Comparison of ENCODE assay signal across 18 cellular contexts in the genomic region with DNA sequence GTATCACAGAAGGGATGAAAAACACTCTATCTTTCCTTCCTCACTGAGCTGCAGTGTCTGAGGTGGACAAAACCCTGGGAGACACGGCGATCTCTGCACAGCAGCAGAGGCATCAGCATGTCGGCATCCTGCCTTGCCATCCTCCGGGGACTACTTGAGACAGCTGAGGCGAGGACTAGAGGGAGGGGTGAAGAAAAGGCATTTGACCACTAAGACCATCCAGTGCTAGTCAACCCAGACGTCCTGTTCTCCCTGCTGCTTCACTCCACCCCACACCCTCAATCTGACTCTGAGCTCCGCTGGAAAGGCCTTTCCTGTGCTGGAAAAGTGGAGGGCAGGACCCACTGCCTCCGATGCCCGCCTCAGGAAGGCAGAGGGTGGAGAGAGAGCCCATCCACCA.
A peak's percentile ranks its signal among the peaks of the same experiment; 100 is the strongest.
DNase-seq lines count a peak whose midpoint lies in the region; ATAC-seq, FAIRE-seq and TF ChIP-seq lines count a peak whose summit lies in the region.
"Had no signal": no experiment of that assay in that cellular context is flagged by ENCODE, and none has a peak within 500 bp of the region (broad histone marks: within the 10 kb centered on the region; RNA-seq: fewer than 3 reads in every experiment).

No MANE protein-coding gene starts in this region.

- H3K4me1 ChIP-seq in CD8-positive, alpha-beta T cell (ENCODE audit: insufficient read depth, low read length): peaks cover 1% of the 10 kb centered on the region
- H3K4me1 ChIP-seq in SJCRH30 (peaks cover 15% of the 10 kb centered on the region), left ventricle myocardium inferior (peaks cover 62% of the 10 kb centered on the region), gastrocnemius medialis (peaks cover 31 to 34% of the 10 kb centered on the region in 2 donors), pancreas (peaks cover 0 to 7% (median 3%) of the 10 kb centered on the region in 3 donors)

- no peak for TF ChIP-seq POLR2A in gastrocnemius medialis (IDR thresholded peaks at IDR 0.05)

- peak overlapping the region; percentile 52 for H3K27ac Mint-ChIP-seq in CD8-positive, alpha-beta T cell
- H3K27ac Mint-ChIP-seq: T-helper 2 cell treated with Interferon-gamma antibody and Interleukin-4, amounts not matched to agents 5 μg/mL and 100 μg/mL, for 36 hours had no signal

- peaks cover 36% of the 10 kb centered on the region for H3K36me3 Mint-ChIP-seq in CD8-positive, alpha-beta T cell

- POLR2A ChIA-PET in CD8-positive, alpha-beta T cell (lab: Charles Lee): no interaction called here

- no peak for DNase-seq in CD8-positive, alpha-beta T cell
- DNase-seq in SJCRH30: peak; percentile 31 to 32
- no peak for DNase-seq in left ventricle myocardium inferior
- DNase-seq in gastrocnemius medialis: no peak
- no peak for DNase-seq in NCI-H2196 (lab: John Stamatoyannopoulos, UW; ENCODE audit: unreplicated experiment)
- DNase-seq in pancreas: no peak
- DNase-seq in MG63: no peak
- no peak for DNase-seq in Kasumi-1 (lab: John Stamatoyannopoulos, UW)
- DNase-seq: activated CD4-positive, alpha-beta T cell treated with anti-CD3 and anti-CD28 coated beads for 4 hours; NCI-H2029; NCI-H69; nucleus accumbens; RPMI8226; spleen had no signal

- H3K4me1 Mint-ChIP-seq in CD8-positive, alpha-beta T cell (ENCODE audit: low read depth): peaks cover 20% of the 10 kb centered on the region

- 80 to 83% methylated on average over 9 of the region's 9 CpGs for WGBS in pancreas, 2 donors

- H3K9me3 Mint-ChIP-seq in CD8-positive, alpha-beta T cell: no peaks in the 10 kb centered on the region
- H3K9me3 Mint-ChIP-seq: T-helper 2 cell treated with Interferon-gamma antibody and Interleukin-4, amounts not matched to agents 5 μg/mL and 100 μg/mL, for 36 hours had no signal

- no peak for TF ChIP-seq CTCF in CD8-positive, alpha-beta T cell (IDR thresholded peaks at IDR 0.05)
- TF ChIP-seq CTCF in left ventricle myocardium inferior (IDR thresholded peaks at IDR 0.05; ENCODE audit: borderline replicate concordance) (no peak), gastrocnemius medialis (IDR thresholded peaks at IDR 0.05 in 4 of 5, conservative IDR thresholded peaks at IDR 0.05 in 1 of 5) (no peak), pancreas (IDR thresholded peaks at IDR 0.05) (no peak)

- CTCF ChIA-PET in CD8-positive, alpha-beta T cell (lab: Charles Lee): no interaction called here

- intact Hi-C loops in CD8-positive, alpha-beta T cell (cut with DNase I, micrococcal nuclease): no loop called here
- intact Hi-C loops in left ventricle myocardium inferior (cut with micrococcal nuclease): no loop called here
- intact Hi-C loops in gastrocnemius medialis (cut with DNase I; ENCODE audit: low total_unique reads): no loop called here
- intact Hi-C loops in pancreas (cut with DNase I): no loop called here

- H3K27ac ChIP-seq in CD8-positive, alpha-beta T cell (ENCODE audit: low read depth, low read length): no peak overlapping the region
- no peak overlapping the region for H3K27ac ChIP-seq in SJCRH30
- H3K27ac ChIP-seq in left ventricle myocardium inferior (replicated peaks): peak overlapping the region; percentile 26
- H3K27ac ChIP-seq in gastrocnemius medialis: peak overlapping the region; percentile 0 to 43 (median 36)
- H3K27ac ChIP-seq in pancreas: no peak overlapping the region
- H3K27ac ChIP-seq: epithelial cell of prostate, hepatocyte had no signal

- ATAC-seq in CD8-positive, alpha-beta T cell: no peak
- ATAC-seq in gastrocnemius medialis (peak in 1 of 2 donors; percentile 20), pancreas (no peak)
- ATAC-seq: left lobe of liver had no signal

- no peaks in the 10 kb centered on the region for H3K27me3 ChIP-seq in CD8-positive, alpha-beta T cell (ENCODE audit: insufficient read depth, low read length)
- no peaks in the 10 kb centered on the region for H3K27me3 ChIP-seq in SJCRH30
- H3K27me3 ChIP-seq in left ventricle myocardium inferior (ENCODE audit: low read depth): no peaks in the 10 kb centered on the region
- H3K27me3 ChIP-seq in gastrocnemius medialis: no peaks in the 10 kb centered on the region
- no peaks in the 10 kb centered on the region for H3K27me3 ChIP-seq in pancreas
- no peaks in the 10 kb centered on the region for H3K27me3 ChIP-seq in MG63
- H3K27me3 ChIP-seq: hepatocyte, spleen had no signal

- H3K4me3 ChIP-seq in CD8-positive, alpha-beta T cell (ENCODE audit: low read depth, low read length): no peak overlapping the region
- H3K4me3 ChIP-seq in SJCRH30 (no peak overlapping the region), left ventricle myocardium inferior (no peak overlapping the region), gastrocnemius medialis (no peak overlapping the region), pancreas (no peak overlapping the region), MG63 (no peak overlapping the region)
- H3K4me3 ChIP-seq: hepatocyte, spleen had no signal

- H3K36me3 ChIP-seq in CD8-positive, alpha-beta T cell (ENCODE audit: insufficient read depth, low read length): no peaks in the 10 kb centered on the region
- peaks cover 12% of the 10 kb centered on the region; the same call in 1 of the 2 replicates for H3K36me3 ChIP-seq in SJCRH30
- H3K36me3 ChIP-seq in left ventricle myocardium inferior: peaks cover 5% of the 10 kb centered on the region
- no peaks in the 10 kb centered on the region for H3K36me3 ChIP-seq in gastrocnemius medialis
- H3K36me3 ChIP-seq in pancreas: no peaks in the 10 kb centered on the region
- no peaks in the 10 kb centered on the region for H3K36me3 ChIP-seq in MG63

- no peak for FAIRE-seq in pancreas (lab: Jason Lieb, UNC)

- in situ Hi-C loops in gastrocnemius medialis (cut with MboI; ENCODE audit: low sequenced_read_pairs in 4 of 4): no loop called here

- H3K27me3 Mint-ChIP-seq in CD8-positive, alpha-beta T cell (ENCODE audit: low read depth): no peaks in the 10 kb centered on the region

- no peak overlapping the region for H3K4me3 Mint-ChIP-seq in CD8-positive, alpha-beta T cell
- H3K4me3 Mint-ChIP-seq: T-helper 2 cell treated with Interferon-gamma antibody and Interleukin-4, amounts not matched to agents 5 μg/mL and 100 μg/mL, for 36 hours had no signal

- no peaks in the 10 kb centered on the region for H3K9me3 ChIP-seq in CD8-positive, alpha-beta T cell (ENCODE audit: low read length)
- no peaks in the 10 kb centered on the region for H3K9me3 ChIP-seq in SJCRH30 (replicated peaks)
- H3K9me3 ChIP-seq in left ventricle myocardium inferior (replicated peaks): no peaks in the 10 kb centered on the region
- no peaks in the 10 kb centered on the region for H3K9me3 ChIP-seq in gastrocnemius medialis
- no peaks in the 10 kb centered on the region for H3K9me3 ChIP-seq in pancreas
- H3K9me3 ChIP-seq in MG63: no peaks in the 10 kb centered on the region
- H3K9me3 ChIP-seq: spleen had no signal

Comparison
In these comparisons a context has a peak if more than half of its experiments do, and no peak if none do; other contexts are left out.
1. DNase-seq: peak in SJCRH30 (2 of 2); none in CD8-positive, alpha-beta T cell (0 of 7), left ventricle myocardium inferior (single experiment), gastrocnemius medialis (0 of 2), NCI-H2196 (single experiment), pancreas (0 of 6), MG63 (single experiment) and Kasumi-1 (0 of 2).
2. H3K27ac ChIP-seq: peak in left ventricle myocardium inferior (single experiment) and gastrocnemius medialis (4 of 4); none in CD8-positive, alpha-beta T cell (single experiment), SJCRH30 (single experiment) and pancreas (0 of 4).